In the genomic region with DNA sequence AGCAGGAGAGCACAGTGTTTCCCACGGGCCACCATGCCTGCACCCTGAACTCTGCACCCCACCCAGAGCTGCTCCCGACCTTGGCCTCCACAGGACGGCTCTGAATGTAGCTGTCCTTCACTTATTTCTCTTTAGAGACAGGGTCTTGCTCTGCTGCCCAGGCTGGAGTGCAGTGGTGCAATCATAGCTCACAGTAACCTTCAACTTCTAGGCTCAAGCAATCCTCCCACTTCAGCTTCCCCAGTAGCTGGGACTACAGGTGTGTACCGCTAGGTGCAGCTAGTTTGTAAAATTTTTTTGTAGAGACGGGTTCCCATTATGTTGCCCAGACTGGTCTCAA, we compare ENCODE assay signal across 28 cellular contexts.
"Had no signal": no experiment of that assay in that cellular context is flagged by ENCODE, and none has a peak within 500 bp of the region (broad histone marks: within the 10 kb centered on the region; RNA-seq: fewer than 3 reads in every experiment).

No MANE protein-coding gene starts in this region.

- H3K9me3 ChIP-seq: neutrophil, pancreas, psoas muscle, spleen, suprapubic skin, testis, tibial artery, transverse colon, upper lobe of right lung, uterus had no signal

- ATAC-seq: naive thymus-derived CD4-positive, alpha-beta T cell; natural killer cell; pancreas; psoas muscle; right cardiac atrium; sciatic nerve; stimulated activated memory B cell treated with anti-CD40 and anti-IgM and Interleukin-4, amounts not matched to agents 10 μg/mL and 1 μg/mL and 100 μg/mL, for 72 hours; stimulated activated naive CD8-positive, alpha-beta T cell treated with anti-CD3 and anti-CD28 coated beads, Interleukin-15, amount 100 ng/mL, for 72 hours; stimulated activated naive CD8-positive, alpha-beta T cell treated with anti-CD3 and anti-CD28 coated beads, Interleukin-15, Interleukin-2, amounts not matched to agents 100 U/mL and 50 U/mL, for 24 hours; upper lobe of right lung had no signal

- FAIRE-seq: pancreas had no signal

- H3K27ac ChIP-seq: neural progenitor cell, neutrophil, pancreas, psoas muscle, skin epidermis, spleen, suprapubic skin, testis, tibial artery, transverse colon, upper lobe of right lung, uterus had no signal

- H3K4me2 ChIP-seq: neural progenitor cell, smooth muscle cell had no signal

- H2AFZ ChIP-seq: neural progenitor cell had no signal

- DNase-seq: naive thymus-derived CD4-positive, alpha-beta T cell; natural killer cell; nucleus accumbens; pancreas; psoas muscle; right cardiac atrium; spleen; stimulated activated CD4-positive, alpha-beta T cell treated with anti-CD3 and anti-CD28 coated beads, Interleukin-12 subunit alpha, Interleukin-12 subunit beta, amount 100 ng/mL, for 4 hours; stimulated activated CD4-positive, alpha-beta T cell treated with anti-CD3 and anti-CD28 coated beads, Interleukin-1b, Interleukin-23, amount 100 ng/mL, for 48 hours; stimulated activated CD4-positive, alpha-beta T cell treated with anti-CD3 and anti-CD28 coated beads, Interleukin-4, amount 100 ng/mL, for 1 hour; stimulated activated CD4-positive, alpha-beta T cell treated with anti-CD3 and anti-CD28 coated beads, Interleukin-4, amount 100 ng/mL, for 4 hours; stimulated activated CD8-positive, alpha-beta memory T cell treated with anti-CD3 and anti-CD28 coated beads, Interleukin-4, amount 100 ng/mL, for 48 hours; stimulated activated naive CD4-positive, alpha-beta T cell; stimulated activated naive CD8-positive, alpha-beta T cell treated with anti-CD3 and anti-CD28 coated beads, Interleukin-15, amount 100 ng/mL, for 72 hours; stimulated activated naive CD8-positive, alpha-beta T cell treated with anti-CD3 and anti-CD28 coated beads, Interleukin-15, Interleukin-2, amounts not matched to agents 100 U/mL and 50 U/mL, for 24 hours; substantia nigra; testis; tibial artery; transverse colon; upper lobe of right lung; uterus had no signal

- H3K4me1 ChIP-seq: neural progenitor cell, pancreas, psoas muscle, spleen, suprapubic skin, testis, tibial artery, transverse colon, upper lobe of right lung, uterus had no signal

- H3K36me3 ChIP-seq: neural progenitor cell, neutrophil, pancreas, transverse colon, upper lobe of right lung, uterus had no signal

- H3K27me3 ChIP-seq: neural progenitor cell, neutrophil, pancreas, spleen, suprapubic skin, testis, tibial artery, transverse colon, upper lobe of right lung, uterus had no signal

- H3K4me3 ChIP-seq: neural progenitor cell, pancreas, psoas muscle, skin epidermis, smooth muscle cell, spleen, suprapubic skin, testis, tibial artery, transverse colon, upper lobe of right lung, uterus had no signal

- H3K9ac ChIP-seq: neural progenitor cell had no signal
